ENCODE assay signal across 8 cellular contexts in genomic region chr1:44655609-44656008, GRCh38. TPM values are rescaled to one million over a fixed set of nuclear protein-coding genes. Genes with fewer than 3 reads are reported as not detected.
A peak's percentile ranks its signal among the peaks of the same experiment; 100 is the strongest.
DNase-seq lines count a peak whose midpoint lies in the region; TF ChIP-seq lines count a peak whose summit lies in the region.

No MANE protein-coding gene starts in this region.

- CTCF ChIA-PET in AG04449 (lab: Yijun Ruan, JAX) = interaction anchor here (0.7 to 3.8 kb wide), 15 partner anchors 8 to 84 kb away, joined by 3 to 57 read pairs (median 4); partner anchors contain the start of genes ARMH1 and TMEM53

- POLR2A ChIA-PET in AG04449 (lab: Yijun Ruan, JAX) = interaction anchor here (0.6 kb wide), 1 partner anchor 57 kb away, joined by 3 read pairs; no protein-coding TSS in a partner anchor

- TF ChIP-seq CTCF in AG04449 (IDR thresholded peaks at IDR 0.05; ENCODE audit: insufficient read depth, low read length, missing control alignments) = peak; percentile 83
- peak; percentile 92 for TF ChIP-seq CTCF in GM12874 (IDR thresholded peaks at IDR 0.05; ENCODE audit: insufficient read depth, low read depth, low read length)
- peak; percentile 84 for TF ChIP-seq CTCF in fibroblast of villous mesenchyme (IDR thresholded peaks at IDR 0.05; ENCODE audit: insufficient read depth, low read depth, low read length)
- peak in 5 of 7 experiments; percentile 17 to 56 (median 53) for TF ChIP-seq CTCF in stomach (IDR thresholded peaks at IDR 0.05)

- in situ Hi-C loops in SK-MEL-5 (cut with HindIII; ENCODE audit: low pct_unique_long_range_greater_than_20kb, low sequenced_read_pairs) = no loop called here

- no peak for TF ChIP-seq EP300 in stomach (IDR thresholded peaks at IDR 0.05)

- H3K9me3 ChIP-seq in stomach = no peaks in the 10 kb centered on the region

- H3K27ac ChIP-seq in stomach = no peak overlapping the region

- intact Hi-C loops in stomach (cut with DNase I; ENCODE audit: low total_unique reads) = no loop called here

- DNase-seq in AG04449 (ENCODE audit: low read depth, low spot score) (no peak), SK-MEL-5 (ENCODE audit: low read depth, low spot score) (peak; percentile 49), fibroblast of villous mesenchyme (ENCODE audit: low read depth) (peak; percentile 14), stomach (no peak), GM19240 (ENCODE audit: insufficient read length, low spot score) (no peak), putamen (ENCODE audit: low spot score) (no peak)
- no peak for DNase-seq in stimulated activated naive CD4-positive, alpha-beta T cell treated with Interleukin-2 at 50 U/mL for 16 hours (lab: John Stamatoyannopoulos, UW)

- WGBS in stomach, 5 donors = 58 to 73% (median 65%) methylated on average over 5 of the region's 5 CpGs

- H3K27me3 ChIP-seq in stomach = no peaks in the 10 kb centered on the region

- H3K36me3 ChIP-seq in stomach = peaks cover 10 to 71% (median 52%) of the 10 kb centered on the region in 4 donors

- H3K4me3 ChIP-seq in AG04449 (ENCODE audit: low read depth, low read length) (no peak overlapping the region), fibroblast of villous mesenchyme (ENCODE audit: low read depth, low read length) (no peak overlapping the region), stomach (no peak overlapping the region)

- TF ChIP-seq POLR2A in stomach (IDR thresholded peaks at IDR 0.05) = no peak

- peaks cover 4 to 14% (median 10%) of the 10 kb centered on the region in 4 donors for H3K4me1 ChIP-seq in stomach

RNA-seq across cellular contexts. Expression of gene TMEM53, which starts 18.7 kb away (rescaled TPM):
- total RNA-seq in SK-MEL-5 (2014; rRNA removed; shearing (Covaris generic)) = 18.0 and 20.0 TPM in 2 replicates
- polyA plus RNA-seq in SK-MEL-5 (2015; cell fraction: cytosol; rRNA removed) = 24.3 and 25.4 TPM in 2 replicates
- 10.3 and 12.4 TPM in 2 replicates for polyA plus RNA-seq in SK-MEL-5 (2015; cell fraction: nucleus; rRNA removed)
- 6.4 and 7.3 TPM in 2 replicates for total RNA-seq in fibroblast of villous mesenchyme
- 10 to 100 TPM in 1 of 5 donors, 1 to 10 TPM in 4; 2.4 to 22.8 (median 4.9) TPM for total RNA-seq in stomach
- polyA plus RNA-seq in stomach = 1 to 10 TPM; 6.9 to 9.4 (median 7.3) TPM

RNA-seq across cellular contexts. Expression of gene ARMH1, which starts 18.9 kb away (rescaled TPM):
- total RNA-seq in SK-MEL-5 (2014; rRNA removed; shearing (Covaris generic)) = 0.24 TPM in 1 of 2 replicates, not detected in the other
- polyA plus RNA-seq in SK-MEL-5 (2015; cell fraction: cytosol; rRNA removed) = not detected in 2 replicates
- polyA plus RNA-seq in SK-MEL-5 (2015; cell fraction: nucleus; rRNA removed) = 0.43 and 5.8 TPM in 2 replicates
- 0.32 and 0.43 TPM in 2 replicates for total RNA-seq in fibroblast of villous mesenchyme
- 1 to 10 TPM in 2 of 5 donors, not detected in 3; 3.3 to 3.7 TPM for total RNA-seq in stomach
- 1 to 10 TPM; 4.4 to 8.6 (median 5.7) TPM for polyA plus RNA-seq in stomach

Comparison
In these comparisons a context has a peak if more than half of its experiments do, and no peak if none do; other contexts are left out.
1. DNase-seq: peak in SK-MEL-5 (single experiment) and fibroblast of villous mesenchyme (single experiment); none in AG04449 (single experiment), stomach (single experiment), GM19240 (single experiment), stimulated activated naive CD4-positive, alpha-beta T cell treated with Interleukin-2 at 50 U/mL for 16 hours (single experiment) and putamen (single experiment).
2. Peak in every context shown above with its lines, with median percentiles within 50 percentile points of each other: CTCF ChIP-seq.